8 cellular contexts compared by ENCODE assay signal in genomic region chr19:52170304-52170703, GRCh38. TPM values are rescaled to one million over a fixed set of nuclear protein-coding genes. Genes with fewer than 3 reads are reported as not detected.
A peak's percentile ranks its signal among the peaks of the same experiment; 100 is the strongest.
DNase-seq lines count a peak whose midpoint lies in the region; ATAC-seq and TF ChIP-seq lines count a peak whose summit lies in the region.

No MANE protein-coding gene starts in this region.

- TF ChIP-seq CTCF in CD14-positive monocyte (IDR thresholded peaks at IDR 0.05) (no peak), OCI-LY7 (conservative IDR thresholded peaks at IDR 0.05; ENCODE audit: low read length) (no peak), endodermal cell (conservative IDR thresholded peaks at IDR 0.05) (no peak), neural progenitor cell (IDR thresholded peaks at IDR 0.05) (no peak)

- in situ Hi-C loops in KBM-7 (cut with MboI; ENCODE audit: low pct_unique_long_range_greater_than_20kb, low sequenced_read_pairs), result no loop called here

- H3K27ac ChIP-seq in OCI-LY7 (ENCODE audit: low read depth, low read length, poor library complexity, severe bottlenecking), result no peak overlapping the region
- no peak overlapping the region for H3K27ac ChIP-seq in endodermal cell (ENCODE audit: low read depth, low read length)
- H3K27ac ChIP-seq in neural progenitor cell, result no peak overlapping the region

- H4K20me1 ChIP-seq in OCI-LY7 (ENCODE audit: insufficient read depth, low read length), result no peaks in the 10 kb centered on the region
- H4K20me1 ChIP-seq in neural progenitor cell (ENCODE audit: low read depth), result no peaks in the 10 kb centered on the region

- no TSS peak for BruUV-seq in OCI-LY7 (replicated peaks; lab: Mats Ljungman, UMichigan)

- H3K27me3 Mint-ChIP-seq in CD14-positive monocyte (ENCODE audit: low read depth in 3 of 3) (peaks cover 5 to 11% (median 5%) of the 10 kb centered on the region in 3 donors), endodermal cell (ENCODE audit: insufficient read depth) (no peaks in the 10 kb centered on the region), neural progenitor cell (ENCODE audit: insufficient read depth, low read depth) (peaks cover 18% of the 10 kb centered on the region)

- H3K79me2 ChIP-seq in OCI-LY7 (ENCODE audit: insufficient read depth, low read depth, low read length), result peaks cover 4% of the 10 kb centered on the region; the same call in 1 of the 2 replicates
- H3K79me2 ChIP-seq in neural progenitor cell (ENCODE audit: low read depth), result no peaks in the 10 kb centered on the region

- H3K9me3 ChIP-seq in OCI-LY7 (ENCODE audit: low read length) (no peaks in the 10 kb centered on the region), endodermal cell (ENCODE audit: control insufficient read depth, low read length) (peaks cover 30% of the 10 kb centered on the region), neural progenitor cell (ENCODE audit: low read depth) (no peaks in the 10 kb centered on the region)

- peaks cover 11% of the 10 kb centered on the region for H3F3A ChIP-seq in neural progenitor cell (ENCODE audit: low read depth)

- H3K9ac ChIP-seq in endodermal cell (ENCODE audit: extremely low read depth, low read length, poor library complexity, severe bottlenecking) (peak overlapping the region; percentile 79), neural progenitor cell (no peak overlapping the region)

- H3K4me1 Mint-ChIP-seq in CD14-positive monocyte (peaks cover 20% of the 10 kb centered on the region), endodermal cell (peaks cover 14% of the 10 kb centered on the region), neural progenitor cell (peaks cover 12% of the 10 kb centered on the region)

- H3K36me3 Mint-ChIP-seq in CD14-positive monocyte (peaks cover 32 to 37% of the 10 kb centered on the region in 2 donors), endodermal cell (ENCODE audit: low read depth) (peaks cover 30% of the 10 kb centered on the region), neural progenitor cell (peaks cover 22% of the 10 kb centered on the region)

- ATAC-seq in GM19023 (IDR thresholded peaks at IDR 0.05; ENCODE audit: unreplicated experiment), result no peak

- intact Hi-C loops in CD14-positive monocyte (cut with micrococcal nuclease) (loop anchor here in 1 of 2 donors (2.0 kb wide), 1 partner anchor 32 kb away; the partner anchor contains the start of gene ZNF616), OCI-LY7 (cut with micrococcal nuclease; ENCODE audit: unreplicated experiment) (no loop called here)

- CTCF ChIA-PET in OCI-LY7 (lab: Charles Lee; ENCODE audit: unreplicated experiment), result no interaction called here

- H3K36me3 ChIP-seq in OCI-LY7 (ENCODE audit: insufficient read depth, low read length), result peaks cover 46% of the 10 kb centered on the region
- H3K36me3 ChIP-seq in endodermal cell (ENCODE audit: control insufficient read depth, insufficient read depth, low read length), result peaks cover 32% of the 10 kb centered on the region
- no peaks in the 10 kb centered on the region for H3K36me3 ChIP-seq in neural progenitor cell

- no peaks in the 10 kb centered on the region for H3K27me3 ChIP-seq in endodermal cell (ENCODE audit: control insufficient read depth, insufficient read depth, low read length, poor library complexity, severe bottlenecking)
- H3K27me3 ChIP-seq in neural progenitor cell, result peaks cover 16% of the 10 kb centered on the region

- H3K9me3 Mint-ChIP-seq in CD14-positive monocyte, result peaks cover 7 to 58% (median 27%) of the 10 kb centered on the region in 7 donors
- H3K9me3 Mint-ChIP-seq in endodermal cell, result peaks cover 30% of the 10 kb centered on the region
- peaks cover 36% of the 10 kb centered on the region for H3K9me3 Mint-ChIP-seq in neural progenitor cell

- H2AFZ ChIP-seq in OCI-LY7 (ENCODE audit: low read length) (no peak overlapping the region), neural progenitor cell (replicated peaks) (peak overlapping the region; percentile 91)

- H3K9me2 ChIP-seq in OCI-LY7 (ENCODE audit: insufficient read depth, low read length), result no peaks in the 10 kb centered on the region

- POLR2A ChIA-PET in OCI-LY7 (lab: Charles Lee), result no interaction called here

- H3K27ac Mint-ChIP-seq in CD14-positive monocyte, result peak overlapping the region in 4 of 7 donors; percentile 1 to 95 (median 60)
- H3K27ac Mint-ChIP-seq in endodermal cell, result no peak overlapping the region
- no peak overlapping the region for H3K27ac Mint-ChIP-seq in neural progenitor cell

- WGBS in endodermal cell (ENCODE audit: insufficient coverage in 1 of 2, insufficient read length in 1 of 2), 2 experiments, result 15 to 25% methylated on average over 5 of the region's 5 CpGs

- H3K4me3 ChIP-seq in OCI-LY7 (ENCODE audit: low read depth, low read length, poor library complexity, severe bottlenecking) (peak overlapping the region; percentile 84), endodermal cell (ENCODE audit: low read length) (peak overlapping the region; percentile 100), neural progenitor cell (peak overlapping the region; percentile 80)

- DNase-seq in CD14-positive monocyte (ENCODE audit: low spot score) (no peak), OCI-LY7 (ENCODE audit: low spot score) (no peak), endodermal cell (peak; percentile 57), neural progenitor cell (ENCODE audit: low spot score) (no peak), KBM-7 (no peak), MV-4-11 (lab: John Stamatoyannopoulos, UW) (no peak), DMS 273 (lab: John Stamatoyannopoulos, UW; ENCODE audit: unreplicated experiment) (no peak)

- H3K4me3 Mint-ChIP-seq in CD14-positive monocyte (peak overlapping the region; percentile 99 to 100), endodermal cell (peak overlapping the region; percentile 91), neural progenitor cell (peak overlapping the region; percentile 92)

- H3K4me1 ChIP-seq in OCI-LY7 (ENCODE audit: insufficient read depth, low read length, poor library complexity, severe bottlenecking) (peaks cover 17% of the 10 kb centered on the region), endodermal cell (ENCODE audit: control insufficient read depth, insufficient read depth, low read length) (no peaks in the 10 kb centered on the region), neural progenitor cell (no peaks in the 10 kb centered on the region)

- peak overlapping the region; percentile 86 for H3K4me2 ChIP-seq in OCI-LY7 (ENCODE audit: low read length)
- peak overlapping the region; percentile 87 for H3K4me2 ChIP-seq in neural progenitor cell

RNA-seq across cellular contexts. Expression of gene ZNF836, which starts 1.1 kb away (rescaled TPM):
- 1 to 10 TPM; 2.3 to 2.6 TPM for polyA plus RNA-seq in CD14-positive monocyte
- 8.0 and 13.2 TPM in 2 replicates for total RNA-seq in OCI-LY7 (2014; rRNA removed; shearing (Covaris generic))
- total RNA-seq in OCI-LY7 (2022) (14.8 and 20.7 TPM in 2 replicates), endodermal cell (10 to 100 TPM; 22.1 to 26.2 TPM), neural progenitor cell (ENCODE audit: low replicate concordance) (8.3 and 8.8 TPM in 2 replicates)
- 10.9 TPM for polyA plus RNA-seq in endodermal cell (2013, experiment 1 of 2)
- polyA plus RNA-seq in endodermal cell (2013, experiment 2 of 2), result 7.9 TPM

RNA-seq across cellular contexts. Expression of gene PPP2R1A, which starts 19.5 kb away (rescaled TPM):
- polyA plus RNA-seq in CD14-positive monocyte, result 100 to 1,000 TPM; 127 to 151 TPM
- 117 and 154 TPM in 2 replicates for total RNA-seq in OCI-LY7 (2014; rRNA removed; shearing (Covaris generic))
- 207 and 208 TPM in 2 replicates for total RNA-seq in OCI-LY7 (2022)
- 100 to 1,000 TPM; 345 to 348 TPM for total RNA-seq in endodermal cell
- polyA plus RNA-seq in endodermal cell (2013, experiment 1 of 2), result 262 TPM
- polyA plus RNA-seq in endodermal cell (2013, experiment 2 of 2), result 237 TPM
- 218 and 367 TPM in 2 replicates for total RNA-seq in neural progenitor cell (ENCODE audit: low replicate concordance)

RNA-seq across cellular contexts. Expression of gene ZNF616, which starts 30.6 kb away (rescaled TPM):
- 1 to 10 TPM in 1 of 2 donors, under 1 TPM in 1; 0.32 to 1.1 TPM for polyA plus RNA-seq in CD14-positive monocyte
- total RNA-seq in OCI-LY7 (2014; rRNA removed; shearing (Covaris generic)), result 3.8 and 5.2 TPM in 2 replicates
- total RNA-seq in OCI-LY7 (2022) (7.1 and 7.2 TPM in 2 replicates), endodermal cell (10 to 100 TPM; 23.5 to 24.5 TPM), neural progenitor cell (ENCODE audit: low replicate concordance) (26.8 and 38.4 TPM in 2 replicates)
- 12.2 TPM for polyA plus RNA-seq in endodermal cell (2013, experiment 1 of 2)
- polyA plus RNA-seq in endodermal cell (2013, experiment 2 of 2), result 11.6 TPM

Comparison
In these comparisons a context has a peak if more than half of its experiments do, and no peak if none do; other contexts are left out.
1. H3K27ac Mint-ChIP-seq: peak in CD14-positive monocyte (4 of 7); none in endodermal cell (single experiment) and neural progenitor cell (single experiment).
2. Peak in every context shown above with its lines, with median percentiles within 50 percentile points of each other: H3K4me3 Mint-ChIP-seq and H3K4me3 ChIP-seq.